Comparison of ENCODE assay signal across 8 cellular contexts in the genomic region with DNA sequence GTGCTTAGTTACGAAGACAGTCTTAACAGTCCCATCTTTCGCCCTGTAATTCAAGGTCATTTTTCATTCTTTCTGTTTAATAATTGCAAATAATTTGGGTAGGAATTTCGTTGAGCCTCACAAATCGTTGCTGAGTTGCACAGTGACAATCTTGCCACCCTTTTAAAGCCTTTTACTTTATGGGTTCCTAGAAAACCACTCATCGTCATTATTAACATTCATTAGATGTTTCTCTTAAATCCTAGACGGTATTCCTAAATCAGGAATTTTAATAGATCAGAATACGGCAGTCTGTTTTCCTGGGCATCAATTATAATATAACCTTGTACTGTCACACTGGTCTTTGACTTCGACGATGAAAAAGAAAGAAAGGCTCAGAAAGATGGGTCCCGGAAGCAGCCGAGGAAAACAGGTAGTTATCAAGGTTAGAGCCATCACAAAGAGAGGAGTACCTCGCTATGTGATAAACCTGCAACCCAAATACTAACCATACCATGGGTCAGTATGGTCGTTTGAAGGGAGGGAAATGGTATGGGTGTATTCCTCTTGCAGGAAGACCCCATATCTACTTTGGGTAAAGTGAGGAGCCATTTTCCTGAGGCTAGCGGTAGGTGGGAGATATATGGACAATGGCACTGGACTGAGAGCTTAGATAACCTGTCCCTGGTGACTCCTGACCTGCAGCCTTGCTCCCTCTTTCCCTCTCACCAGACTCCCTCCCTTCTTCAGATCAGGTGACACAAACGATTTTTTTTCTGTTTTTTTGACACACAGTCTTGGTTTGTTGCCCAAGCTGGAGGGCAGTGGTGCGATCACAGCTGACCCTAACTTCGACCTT. TPM values are rescaled to one million over a fixed set of nuclear protein-coding genes. Genes with fewer than 3 reads are reported as not detected.
DNase-seq lines count a peak whose midpoint lies in the region; ATAC-seq and TF ChIP-seq lines count a peak whose summit lies in the region.

No MANE protein-coding gene starts in this region.

- peak overlapping the region; percentile 99 for H3K9ac ChIP-seq in iPS-18a (ENCODE audit: low read length)

- peaks cover 0 to under 1% of the 10 kb centered on the region in 2 donors for H3K36me3 Mint-ChIP-seq in CD14-positive monocyte
- peaks cover 16% of the 10 kb centered on the region for H3K36me3 Mint-ChIP-seq in activated CD8-positive, alpha-beta T cell treated with anti-CD3 and anti-CD28 coated beads for 36 hours (ENCODE audit: low read depth)

- peak overlapping the region; percentile 99 for H3K4me3 ChIP-seq in HFF-Myc (replicated peaks; ENCODE audit: low read depth, low read length)
- peak overlapping the region; percentile 76 for H3K4me3 ChIP-seq in iPS-18a (ENCODE audit: low read length)

- intact Hi-C loops in CD14-positive monocyte (cut with micrococcal nuclease) = loop anchor here in 1 of 2 donors (1.0 to 5.0 kb wide), 2 partner anchors 17 to 66 kb away; a partner anchor contains a TSS
- intact Hi-C loops in activated CD8-positive, alpha-beta T cell treated with anti-CD3 and anti-CD28 coated beads for 36 hours (cut with micrococcal nuclease) = loop anchor here (1.0 to 10.0 kb wide), 3 partner anchors 17 to 339 kb away; a partner anchor contains a TSS

- ATAC-seq in activated CD8-positive, alpha-beta T cell treated with anti-CD3 and anti-CD28 coated beads for 36 hours = no peak
- ATAC-seq in stimulated activated naive CD8-positive, alpha-beta T cell treated with anti-CD3 and anti-CD28 coated beads, Interleukin-15, amount 100 ng/mL, for 72 hours = no peak
- no peak for ATAC-seq in GM18861 (IDR thresholded peaks at IDR 0.05; ENCODE audit: unreplicated experiment)

- POLR2A ChIA-PET in activated CD8-positive, alpha-beta T cell treated with anti-CD3 and anti-CD28 coated beads for 36 hours (lab: Charles Lee) = interaction anchor here (0.6 to 3.8 kb wide), 9 partner anchors 11 to 579 kb away, joined by 3 to 37 read pairs (median 5); a partner anchor contains a TSS

- TF ChIP-seq CTCF in CD14-positive monocyte (IDR thresholded peaks at IDR 0.05) (no peak), HFF-Myc (IDR thresholded peaks at IDR 0.05; ENCODE audit: low read depth, low read length, missing control alignments) (no peak)
- TF ChIP-seq CTCF in activated CD8-positive, alpha-beta T cell treated with anti-CD3 and anti-CD28 coated beads for 36 hours (IDR thresholded peaks at IDR 0.05) = no peak

- peaks cover 9% of the 10 kb centered on the region for H3K4me1 ChIP-seq in iPS-18a (ENCODE audit: control insufficient read depth, low read depth, low read length)

- H3K4me3 Mint-ChIP-seq in CD14-positive monocyte = peak overlapping the region; percentile 95 to 99
- H3K4me3 Mint-ChIP-seq in activated CD8-positive, alpha-beta T cell treated with anti-CD3 and anti-CD28 coated beads for 36 hours = peak overlapping the region; percentile 82
- peak overlapping the region; percentile 85 to 91 for H3K4me3 Mint-ChIP-seq in stimulated activated naive CD8-positive, alpha-beta T cell treated with anti-CD3 and anti-CD28 coated beads, Interleukin-15, amount 100 ng/mL, for 72 hours

- no peaks in the 10 kb centered on the region for H3K27me3 Mint-ChIP-seq in CD14-positive monocyte (ENCODE audit: low read depth in 3 of 3)
- no peaks in the 10 kb centered on the region for H3K27me3 Mint-ChIP-seq in activated CD8-positive, alpha-beta T cell treated with anti-CD3 and anti-CD28 coated beads for 36 hours
- no peaks in the 10 kb centered on the region for H3K27me3 Mint-ChIP-seq in stimulated activated naive CD8-positive, alpha-beta T cell treated with anti-CD3 and anti-CD28 coated beads, Interleukin-15, amount 100 ng/mL, for 72 hours

- CTCF ChIA-PET in activated CD8-positive, alpha-beta T cell treated with anti-CD3 and anti-CD28 coated beads for 36 hours (lab: Charles Lee) = interaction anchor here (1.9 kb wide), 1 partner anchor 17 kb away, joined by 6 read pairs; no protein-coding TSS in a partner anchor

- no peak for DNase-seq in CD14-positive monocyte (ENCODE audit: low spot score)
- no peak for DNase-seq in HFF-Myc (ENCODE audit: extremely low read depth, low read depth)
- no peak for DNase-seq in activated CD8-positive, alpha-beta T cell treated with anti-CD3 and anti-CD28 coated beads for 36 hours
- DNase-seq in stimulated activated naive CD8-positive, alpha-beta T cell treated with anti-CD3 and anti-CD28 coated beads, Interleukin-15, amount 100 ng/mL, for 72 hours = no peak
- DNase-seq in NCI-H2171 (lab: John Stamatoyannopoulos, UW) = no peak
- no peak for DNase-seq in kidney glomerular epithelial cell (lab: John Stamatoyannopoulos, UW)

- H3K27ac ChIP-seq in iPS-18a (ENCODE audit: low read length) = peak overlapping the region; percentile 81

- peak overlapping the region; percentile 100 for H3K27ac Mint-ChIP-seq in CD14-positive monocyte
- H3K27ac Mint-ChIP-seq in activated CD8-positive, alpha-beta T cell treated with anti-CD3 and anti-CD28 coated beads for 36 hours = peak overlapping the region; percentile 100
- peak overlapping the region; percentile 99 to 100 for H3K27ac Mint-ChIP-seq in stimulated activated naive CD8-positive, alpha-beta T cell treated with anti-CD3 and anti-CD28 coated beads, Interleukin-15, amount 100 ng/mL, for 72 hours

- H3K27me3 ChIP-seq in iPS-18a (ENCODE audit: control insufficient read depth, insufficient read depth, low read length) = no peaks in the 10 kb centered on the region

- H3K9me3 Mint-ChIP-seq in CD14-positive monocyte = no peaks in the 10 kb centered on the region
- no peaks in the 10 kb centered on the region for H3K9me3 Mint-ChIP-seq in activated CD8-positive, alpha-beta T cell treated with anti-CD3 and anti-CD28 coated beads for 36 hours
- no peaks in the 10 kb centered on the region for H3K9me3 Mint-ChIP-seq in stimulated activated naive CD8-positive, alpha-beta T cell treated with anti-CD3 and anti-CD28 coated beads, Interleukin-15, amount 100 ng/mL, for 72 hours

- no peaks in the 10 kb centered on the region for H3K36me3 ChIP-seq in iPS-18a (ENCODE audit: control insufficient read depth, low read depth, low read length)

- no peaks in the 10 kb centered on the region for H3K9me3 ChIP-seq in iPS-18a (ENCODE audit: control insufficient read depth, low read depth, low read length)

- H3K4me1 Mint-ChIP-seq in CD14-positive monocyte = peaks cover 38% of the 10 kb centered on the region
- H3K4me1 Mint-ChIP-seq in activated CD8-positive, alpha-beta T cell treated with anti-CD3 and anti-CD28 coated beads for 36 hours (ENCODE audit: low read depth) = peaks cover 27% of the 10 kb centered on the region
- H3K4me1 Mint-ChIP-seq in stimulated activated naive CD8-positive, alpha-beta T cell treated with anti-CD3 and anti-CD28 coated beads, Interleukin-15, amount 100 ng/mL, for 72 hours = peaks cover 32% of the 10 kb centered on the region

RNA-seq across cellular contexts. Expression of a gene that starts 1.0 kb away (rescaled TPM):
- 100 to 1,000 TPM; 105 to 152 TPM for polyA plus RNA-seq in CD14-positive monocyte
- total RNA-seq in activated CD8-positive, alpha-beta T cell treated with anti-CD3 and anti-CD28 coated beads for 36 hours = 100 to 1,000 TPM; 235 to 253 TPM

RNA-seq across cellular contexts. Expression of a gene that starts 17.5 kb away (rescaled TPM):
- polyA plus RNA-seq in CD14-positive monocyte = 10 to 100 TPM; 38.3 to 46.6 TPM
- total RNA-seq in activated CD8-positive, alpha-beta T cell treated with anti-CD3 and anti-CD28 coated beads for 36 hours = 10 to 100 TPM; 14.0 to 14.6 TPM
